10 cellular contexts compared by ENCODE assay signal in genomic region chr17:19304209-19304608, GRCh38. TPM values are rescaled to one million over a fixed set of nuclear protein-coding genes. Genes with fewer than 3 reads are reported as not detected.
DNase-seq lines count a peak whose midpoint lies in the region; ATAC-seq and TF ChIP-seq lines count a peak whose summit lies in the region.
"Had no signal": no experiment of that assay in that cellular context is flagged by ENCODE, and none has a peak within 500 bp of the region (broad histone marks: within the 10 kb centered on the region; RNA-seq: fewer than 3 reads in every experiment).

No MANE protein-coding gene starts in this region.

- no peak for TF ChIP-seq CTCF in CD14-positive monocyte (IDR thresholded peaks at IDR 0.05)
- TF ChIP-seq CTCF in dorsolateral prefrontal cortex (IDR thresholded peaks at IDR 0.05 in 54 of 56, conservative IDR thresholded peaks at IDR 0.05 in 2 of 56; ENCODE audit: low read depth in 1 of 56, partially characterized antibody in 56 of 56), result no peak

- peaks cover 0 to 16% (median 3%) of the 10 kb centered on the region in 7 donors for H3K9me3 Mint-ChIP-seq in CD14-positive monocyte

- ATAC-seq in HG02623 (IDR thresholded peaks at IDR 0.05; ENCODE audit: unreplicated experiment), result no peak

- peaks cover 79 to 93% (median 84%) of the 10 kb centered on the region in 3 donors for H3K27me3 Mint-ChIP-seq in CD14-positive monocyte (ENCODE audit: low read depth in 3 of 3)

- H3K36me3 Mint-ChIP-seq in CD14-positive monocyte, result peaks cover 11 to 24% of the 10 kb centered on the region in 2 donors

- H3K27ac Mint-ChIP-seq in CD14-positive monocyte, result peak overlapping the region; percentile 72 to 96 (median 91)

- no peaks in the 10 kb centered on the region for H3K27me3 ChIP-seq in dorsolateral prefrontal cortex

- H3K4me3 ChIP-seq in dorsolateral prefrontal cortex, result peak overlapping the region in 7 of 59 donors; percentile 45 to 65 (median 51)

- peak overlapping the region; percentile 62 to 100 (median 97) for H3K27ac ChIP-seq in dorsolateral prefrontal cortex

- DNase-seq in CD14-positive monocyte (ENCODE audit: low spot score) (peak; percentile 91), NOMO-1 (lab: John Stamatoyannopoulos, UW; ENCODE audit: unreplicated experiment in 2 of 2) (peak; percentile 78 to 92), dorsolateral prefrontal cortex (peak in 4 of 10 donors; percentile 47 to 59 (median 52)), midbrain (lab: John Stamatoyannopoulos, UW) (peak; percentile 59), superior temporal gyrus (ENCODE audit: extremely low spot score) (no peak), amniotic stem cell (lab: John Stamatoyannopoulos, UW) (no peak), dedifferentiated amniotic fluid mesenchymal stem cell (ENCODE audit: extremely low spot score) (no peak)
- DNase-seq: DMS153; stimulated activated CD4-positive, alpha-beta T cell treated with anti-CD3 and anti-CD28 coated beads, Interleukin-4, amount 100 ng/mL, for 4 hours had no signal

- peaks cover 53% of the 10 kb centered on the region for H3K4me1 Mint-ChIP-seq in CD14-positive monocyte

- peak overlapping the region in 1 of 2 donors; percentile 86 for H3K4me3 Mint-ChIP-seq in CD14-positive monocyte

- intact Hi-C loops in CD14-positive monocyte (cut with micrococcal nuclease) (no loop called here), dorsolateral prefrontal cortex (cut with DNase I) (no loop called here)

RNA-seq across cellular contexts. Expression of gene B9D1, which starts 58.3 kb away (rescaled TPM):
- not detected for polyA plus RNA-seq in CD14-positive monocyte
- total RNA-seq in dorsolateral prefrontal cortex, result 10 to 100 TPM; 10.3 to 48.5 (median 28.0) TPM

Comparison
In these comparisons a context has a peak if more than half of its experiments do, and no peak if none do; other contexts are left out.
1. DNase-seq: peak in CD14-positive monocyte (single experiment), NOMO-1 (2 of 2) and midbrain (single experiment); none in superior temporal gyrus (single experiment), amniotic stem cell (single experiment) and dedifferentiated amniotic fluid mesenchymal stem cell (single experiment).